Comparison of ENCODE assay signal across 9 cellular contexts in genomic region chr5:150637245-150638052, GRCh38. TPM values are rescaled to one million over a fixed set of nuclear protein-coding genes. Genes with fewer than 3 reads are reported as not detected.
DNase-seq lines count a peak whose midpoint lies in the region; ATAC-seq and TF ChIP-seq lines count a peak whose summit lies in the region.
"Had no signal": no experiment of that assay in that cellular context is flagged by ENCODE, and none has a peak within 500 bp of the region (broad histone marks: within the 10 kb centered on the region; RNA-seq: fewer than 3 reads in every experiment).

No MANE protein-coding gene starts in this region.

- peaks cover 5% of the 10 kb centered on the region for H3K27me3 Mint-ChIP-seq in nephron (ENCODE audit: low read depth)
- H3K27me3 Mint-ChIP-seq in naive thymus-derived CD4-positive, alpha-beta T cell, result peaks cover 0 to 18% (median 4%) of the 10 kb centered on the region in 5 donors

- no peaks in the 10 kb centered on the region for H3K36me3 ChIP-seq in ectodermal cell (ENCODE audit: control insufficient read depth, insufficient read depth, low read length)
- H3K36me3 ChIP-seq in naive thymus-derived CD4-positive, alpha-beta T cell (ENCODE audit: control insufficient read depth in 2 of 3, insufficient read depth in 3 of 3, low read length in 3 of 3), result no peaks in the 10 kb centered on the region

- POLR2A ChIA-PET in naive thymus-derived CD4-positive, alpha-beta T cell (lab: Charles Lee), result no interaction called here

- H3K4me1 ChIP-seq in ectodermal cell (ENCODE audit: control insufficient read depth, insufficient read depth, low read length), result peaks cover 29% of the 10 kb centered on the region
- H3K4me1 ChIP-seq in naive thymus-derived CD4-positive, alpha-beta T cell (ENCODE audit: control insufficient read depth in 2 of 2, insufficient read depth in 2 of 2, low read length in 2 of 2), result no peaks in the 10 kb centered on the region

- no peak overlapping the region for H3K4me3 ChIP-seq in ectodermal cell (ENCODE audit: insufficient read depth, low read depth, low read length)
- H3K4me3 ChIP-seq in naive thymus-derived CD4-positive, alpha-beta T cell (ENCODE audit: low read length), result no peak overlapping the region

- TF ChIP-seq CTCF in nephron (IDR thresholded peaks at IDR 0.05; ENCODE audit: unreplicated experiment in 3 of 3), result no peak

- peaks cover 87% of the 10 kb centered on the region for H3K4me1 Mint-ChIP-seq in nephron
- peaks cover 0 to 5% (median 0%) of the 10 kb centered on the region in 7 donors for H3K4me1 Mint-ChIP-seq in naive thymus-derived CD4-positive, alpha-beta T cell

- CTCF ChIA-PET in naive thymus-derived CD4-positive, alpha-beta T cell (lab: Charles Lee), result no interaction called here

- peak overlapping the region; percentile 16 for H3K27ac ChIP-seq in ectodermal cell (ENCODE audit: insufficient read depth, low read depth, low read length, poor library complexity, severe bottlenecking)
- H3K27ac ChIP-seq in naive thymus-derived CD4-positive, alpha-beta T cell (ENCODE audit: low read depth, low read length), result no peak overlapping the region

- DNase-seq in AG08396 (ENCODE audit: low spot score), result peak; percentile 85
- DNase-seq in NCI-H2171 (lab: John Stamatoyannopoulos, UW), result peak; percentile 74
- no peak for DNase-seq in naive thymus-derived CD4-positive, alpha-beta T cell
- no peak for DNase-seq in left colon
- no peak for DNase-seq in stimulated activated naive CD4-positive, alpha-beta T cell (lab: John Stamatoyannopoulos, UW)
- DNase-seq in NCI-H1092 treated with DMSO at 0.1 percent for 48 hours (lab: John Stamatoyannopoulos, UW), result no peak
- DNase-seq: DND-41 had no signal

- H3K36me3 Mint-ChIP-seq in nephron (ENCODE audit: low read depth), result no peaks in the 10 kb centered on the region
- H3K36me3 Mint-ChIP-seq in naive thymus-derived CD4-positive, alpha-beta T cell, result no peaks in the 10 kb centered on the region

- peak overlapping the region; percentile 10 to 67 (median 61) for H3K4me3 Mint-ChIP-seq in nephron
- H3K4me3 Mint-ChIP-seq in naive thymus-derived CD4-positive, alpha-beta T cell, result no peak overlapping the region

- H3K27ac Mint-ChIP-seq in nephron, result peak overlapping the region; percentile 96 to 98 (median 97)
- H3K27ac Mint-ChIP-seq in naive thymus-derived CD4-positive, alpha-beta T cell, result no peak overlapping the region

- ATAC-seq in naive thymus-derived CD4-positive, alpha-beta T cell, result no peak
- no peak for ATAC-seq in left colon

- no peaks in the 10 kb centered on the region for H3K9me3 ChIP-seq in ectodermal cell (ENCODE audit: control insufficient read depth, low read length)
- H3K9me3 ChIP-seq in naive thymus-derived CD4-positive, alpha-beta T cell (ENCODE audit: control insufficient read depth in 2 of 3, low read length in 3 of 3), result no peaks in the 10 kb centered on the region

- H3K27me3 ChIP-seq in ectodermal cell (ENCODE audit: control insufficient read depth, insufficient read depth, low read length, poor library complexity, severe bottlenecking), result no peaks in the 10 kb centered on the region
- no peaks in the 10 kb centered on the region for H3K27me3 ChIP-seq in naive thymus-derived CD4-positive, alpha-beta T cell (ENCODE audit: control insufficient read depth in 2 of 2, insufficient read depth in 2 of 2, low read length in 2 of 2)

- 28 to 33% methylated on average over 20 to 21 of the region's 21 CpGs for WGBS in ectodermal cell, 2 experiments

- intact Hi-C loops in naive thymus-derived CD4-positive, alpha-beta T cell (cut with micrococcal nuclease), result no loop called here
- intact Hi-C loops in left colon (cut with DNase I, micrococcal nuclease), result no loop called here

- H3K9me3 Mint-ChIP-seq in nephron, result no peaks in the 10 kb centered on the region
- H3K9me3 Mint-ChIP-seq in naive thymus-derived CD4-positive, alpha-beta T cell, result peaks cover 0 to 2% (median 0%) of the 10 kb centered on the region in 11 donors

RNA-seq across cellular contexts. Expression of gene SYNPO, which starts 3.0 kb away (rescaled TPM):
- polyA plus RNA-seq in ectodermal cell (2013, experiment 1 of 4), result 1.8 TPM
- polyA plus RNA-seq in ectodermal cell (2013, experiment 2 of 4), result 1.6 TPM
- polyA plus RNA-seq in ectodermal cell (2013, experiment 3 of 4), result 1.4 TPM
- 2.1 TPM for polyA plus RNA-seq in ectodermal cell (2013, experiment 4 of 4)
- total RNA-seq in naive thymus-derived CD4-positive, alpha-beta T cell, result under 1 TPM in 4 of 5 experiments, not detected in 1; 0.07 to 0.59 (median 0.12) TPM
- not detected for polyA plus RNA-seq in naive thymus-derived CD4-positive, alpha-beta T cell
- total RNA-seq in left colon, result 10 to 100 TPM; 43.6 to 73.9 TPM

RNA-seq across cellular contexts. Expression of gene MYOZ3, which starts 23.6 kb away (rescaled TPM):
- 1.6 TPM for polyA plus RNA-seq in ectodermal cell (2013, experiment 1 of 4)
- 0.80 TPM for polyA plus RNA-seq in ectodermal cell (2013, experiment 2 of 4)
- polyA plus RNA-seq in ectodermal cell (2013, experiment 3 of 4), result 1.0 TPM
- polyA plus RNA-seq in ectodermal cell (2013, experiment 4 of 4), result 0.65 TPM
- not detected for total RNA-seq in naive thymus-derived CD4-positive, alpha-beta T cell
- polyA plus RNA-seq in naive thymus-derived CD4-positive, alpha-beta T cell, result under 1 TPM in 1 of 2 donors, not detected in 1; 0.15 TPM
- total RNA-seq in left colon, result 1 to 10 TPM in 1 of 2 donors, under 1 TPM in 1; 0.31 to 1.1 TPM

Comparison
In these comparisons a context has a peak if more than half of its experiments do, and no peak if none do; other contexts are left out.
1. DNase-seq: peak in AG08396 (single experiment) and NCI-H2171 (single experiment); none in naive thymus-derived CD4-positive, alpha-beta T cell (0 of 9), left colon (0 of 2), stimulated activated naive CD4-positive, alpha-beta T cell (0 of 6) and NCI-H1092 treated with DMSO at 0.1 percent for 48 hours (single experiment).
2. H3K27ac Mint-ChIP-seq: peak in nephron (3 of 3); none in naive thymus-derived CD4-positive, alpha-beta T cell (0 of 9).
3. H3K4me3 Mint-ChIP-seq: peak in nephron (3 of 3); none in naive thymus-derived CD4-positive, alpha-beta T cell (0 of 10).
4. RNA of gene SYNPO, which starts 3.0 kb away (total RNA-seq): 43.6 to 73.9 TPM in left colon; 0.07 to 0.59 TPM in naive thymus-derived CD4-positive, alpha-beta T cell; every median in the first group is over 10 times any median in the second.